1 cellular context compared by ENCODE assay signal in the genomic region with DNA sequence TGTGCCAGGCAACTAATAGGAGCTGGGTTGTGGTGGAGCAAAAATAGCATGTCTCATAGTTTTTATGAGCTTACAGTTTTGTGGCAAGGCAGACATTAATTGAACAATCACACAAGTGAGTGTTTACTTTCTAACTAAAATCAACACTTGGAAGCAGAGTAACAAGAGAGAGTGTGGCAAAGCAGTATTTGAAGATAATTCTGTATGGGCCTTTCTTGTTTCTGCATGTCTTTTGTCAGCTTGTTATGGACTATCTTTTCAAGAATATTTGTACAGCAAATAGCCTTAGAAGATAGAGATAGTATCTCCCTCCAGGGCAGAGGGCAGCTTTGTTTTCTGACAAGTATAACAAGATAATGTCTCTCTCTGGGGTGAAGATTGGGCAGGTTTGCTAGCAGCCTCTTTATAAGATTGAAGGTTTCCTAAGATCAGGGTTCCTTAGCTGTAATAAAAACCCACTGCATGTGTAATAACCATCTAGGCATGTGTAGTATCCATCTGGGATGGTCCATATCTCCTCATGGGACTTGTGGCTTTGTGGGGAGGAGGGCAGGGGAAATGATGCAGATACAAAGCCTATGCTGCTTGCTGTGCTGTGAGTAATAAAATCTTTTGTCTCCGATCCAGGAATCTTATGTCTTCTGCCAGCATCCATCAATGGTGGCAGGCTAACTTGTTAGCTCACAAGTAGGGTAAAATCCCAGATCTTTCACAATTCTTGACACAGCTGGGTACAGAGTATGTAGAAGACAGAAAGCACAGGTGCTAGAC.
TF ChIP-seq lines count a peak whose summit lies in the region.

No MANE protein-coding gene starts in this region.

TF ChIP-seq in HepG2, 621 proteins besides CTCF, POLR2A, EP300 and RAD21 (continued from another document):
- TF ChIP-seq, protein P1, sequence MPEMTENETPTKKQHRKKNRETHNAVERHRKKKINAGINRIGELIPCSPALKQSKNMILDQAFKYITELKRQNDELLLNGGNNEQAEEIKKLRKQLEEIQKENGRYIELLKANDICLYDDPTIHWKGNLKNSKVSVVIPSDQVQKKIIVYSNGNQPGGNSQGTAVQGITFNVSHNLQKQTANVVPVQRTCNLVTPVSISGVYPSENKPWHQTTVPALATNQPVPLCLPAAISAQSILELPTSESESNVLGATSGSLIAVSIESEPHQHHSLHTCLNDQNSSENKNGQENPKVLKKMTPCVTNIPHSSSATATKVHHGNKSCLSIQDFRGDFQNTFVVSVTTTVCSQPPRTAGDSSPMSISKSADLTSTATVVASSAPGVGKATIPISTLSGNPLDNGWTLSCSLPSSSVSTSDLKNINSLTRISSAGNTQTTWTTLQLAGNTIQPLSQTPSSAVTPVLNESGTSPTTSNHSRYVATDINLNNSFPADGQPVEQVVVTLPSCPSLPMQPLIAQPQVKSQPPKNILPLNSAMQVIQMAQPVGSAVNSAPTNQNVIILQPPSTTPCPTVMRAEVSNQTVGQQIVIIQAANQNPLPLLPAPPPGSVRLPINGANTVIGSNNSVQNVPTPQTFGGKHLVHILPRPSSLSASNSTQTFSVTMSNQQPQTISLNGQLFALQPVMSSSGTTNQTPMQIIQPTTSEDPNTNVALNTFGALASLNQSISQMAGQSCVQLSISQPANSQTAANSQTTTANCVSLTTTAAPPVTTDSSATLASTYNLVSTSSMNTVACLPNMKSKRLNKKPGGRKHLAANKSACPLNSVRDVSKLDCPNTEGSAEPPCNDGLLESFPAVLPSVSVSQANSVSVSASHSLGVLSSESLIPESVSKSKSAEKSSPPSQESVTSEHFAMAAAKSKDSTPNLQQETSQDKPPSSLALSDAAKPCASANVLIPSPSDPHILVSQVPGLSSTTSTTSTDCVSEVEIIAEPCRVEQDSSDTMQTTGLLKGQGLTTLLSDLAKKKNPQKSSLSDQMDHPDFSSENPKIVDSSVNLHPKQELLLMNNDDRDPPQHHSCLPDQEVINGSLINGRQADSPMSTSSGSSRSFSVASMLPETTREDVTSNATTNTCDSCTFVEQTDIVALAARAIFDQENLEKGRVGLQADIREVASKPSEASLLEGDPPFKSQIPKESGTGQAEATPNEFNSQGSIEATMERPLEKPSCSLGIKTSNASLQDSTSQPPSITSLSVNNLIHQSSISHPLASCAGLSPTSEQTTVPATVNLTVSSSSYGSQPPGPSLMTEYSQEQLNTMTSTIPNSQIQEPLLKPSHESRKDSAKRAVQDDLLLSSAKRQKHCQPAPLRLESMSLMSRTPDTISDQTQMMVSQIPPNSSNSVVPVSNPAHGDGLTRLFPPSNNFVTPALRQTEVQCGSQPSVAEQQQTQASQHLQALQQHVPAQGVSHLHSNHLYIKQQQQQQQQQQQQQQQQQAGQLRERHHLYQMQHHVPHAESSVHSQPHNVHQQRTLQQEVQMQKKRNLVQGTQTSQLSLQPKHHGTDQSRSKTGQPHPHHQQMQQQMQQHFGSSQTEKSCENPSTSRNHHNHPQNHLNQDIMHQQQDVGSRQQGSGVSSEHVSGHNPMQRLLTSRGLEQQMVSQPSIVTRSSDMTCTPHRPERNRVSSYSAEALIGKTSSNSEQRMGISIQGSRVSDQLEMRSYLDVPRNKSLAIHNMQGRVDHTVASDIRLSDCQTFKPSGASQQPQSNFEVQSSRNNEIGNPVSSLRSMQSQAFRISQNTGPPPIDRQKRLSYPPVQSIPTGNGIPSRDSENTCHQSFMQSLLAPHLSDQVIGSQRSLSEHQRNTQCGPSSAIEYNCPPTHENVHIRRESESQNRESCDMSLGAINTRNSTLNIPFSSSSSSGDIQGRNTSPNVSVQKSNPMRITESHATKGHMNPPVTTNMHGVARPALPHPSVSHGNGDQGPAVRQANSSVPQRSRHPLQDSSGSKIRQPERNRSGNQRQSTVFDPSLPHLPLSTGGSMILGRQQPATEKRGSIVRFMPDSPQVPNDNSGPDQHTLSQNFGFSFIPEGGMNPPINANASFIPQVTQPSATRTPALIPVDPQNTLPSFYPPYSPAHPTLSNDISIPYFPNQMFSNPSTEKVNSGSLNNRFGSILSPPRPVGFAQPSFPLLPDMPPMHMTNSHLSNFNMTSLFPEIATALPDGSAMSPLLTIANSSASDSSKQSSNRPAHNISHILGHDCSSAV (CRISPR knock-in tag; IDR thresholded peaks at IDR 0.05; ENCODE audit: borderline replicate concordance) = no peak
- TF ChIP-seq RORA (CRISPR knock-in tag; IDR thresholded peaks at IDR 0.05) = no peak
- TF ChIP-seq, protein P2, sequence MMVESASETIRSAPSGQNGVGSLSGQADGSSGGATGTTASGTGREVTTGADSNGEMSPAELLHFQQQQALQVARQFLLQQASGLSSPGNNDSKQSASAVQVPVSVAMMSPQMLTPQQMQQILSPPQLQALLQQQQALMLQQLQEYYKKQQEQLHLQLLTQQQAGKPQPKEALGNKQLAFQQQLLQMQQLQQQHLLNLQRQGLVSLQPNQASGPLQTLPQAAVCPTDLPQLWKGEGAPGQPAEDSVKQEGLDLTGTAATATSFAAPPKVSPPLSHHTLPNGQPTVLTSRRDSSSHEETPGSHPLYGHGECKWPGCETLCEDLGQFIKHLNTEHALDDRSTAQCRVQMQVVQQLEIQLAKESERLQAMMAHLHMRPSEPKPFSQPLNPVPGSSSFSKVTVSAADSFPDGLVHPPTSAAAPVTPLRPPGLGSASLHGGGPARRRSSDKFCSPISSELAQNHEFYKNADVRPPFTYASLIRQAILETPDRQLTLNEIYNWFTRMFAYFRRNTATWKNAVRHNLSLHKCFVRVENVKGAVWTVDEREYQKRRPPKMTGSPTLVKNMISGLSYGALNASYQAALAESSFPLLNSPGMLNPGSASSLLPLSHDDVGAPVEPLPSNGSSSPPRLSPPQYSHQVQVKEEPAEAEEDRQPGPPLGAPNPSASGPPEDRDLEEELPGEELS (CRISPR knock-in tag; IDR thresholded peaks at IDR 0.05) = no peak
- TF ChIP-seq, protein P3, sequence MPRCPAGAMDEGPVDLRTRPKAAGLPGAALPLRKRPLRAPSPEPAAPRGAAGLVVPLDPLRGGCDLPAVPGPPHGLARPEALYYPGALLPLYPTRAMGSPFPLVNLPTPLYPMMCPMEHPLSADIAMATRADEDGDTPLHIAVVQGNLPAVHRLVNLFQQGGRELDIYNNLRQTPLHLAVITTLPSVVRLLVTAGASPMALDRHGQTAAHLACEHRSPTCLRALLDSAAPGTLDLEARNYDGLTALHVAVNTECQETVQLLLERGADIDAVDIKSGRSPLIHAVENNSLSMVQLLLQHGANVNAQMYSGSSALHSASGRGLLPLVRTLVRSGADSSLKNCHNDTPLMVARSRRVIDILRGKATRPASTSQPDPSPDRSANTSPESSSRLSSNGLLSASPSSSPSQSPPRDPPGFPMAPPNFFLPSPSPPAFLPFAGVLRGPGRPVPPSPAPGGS (CRISPR knock-in tag; IDR thresholded peaks at IDR 0.05) = no peak
